8 cellular contexts compared by ENCODE assay signal in the genomic region with DNA sequence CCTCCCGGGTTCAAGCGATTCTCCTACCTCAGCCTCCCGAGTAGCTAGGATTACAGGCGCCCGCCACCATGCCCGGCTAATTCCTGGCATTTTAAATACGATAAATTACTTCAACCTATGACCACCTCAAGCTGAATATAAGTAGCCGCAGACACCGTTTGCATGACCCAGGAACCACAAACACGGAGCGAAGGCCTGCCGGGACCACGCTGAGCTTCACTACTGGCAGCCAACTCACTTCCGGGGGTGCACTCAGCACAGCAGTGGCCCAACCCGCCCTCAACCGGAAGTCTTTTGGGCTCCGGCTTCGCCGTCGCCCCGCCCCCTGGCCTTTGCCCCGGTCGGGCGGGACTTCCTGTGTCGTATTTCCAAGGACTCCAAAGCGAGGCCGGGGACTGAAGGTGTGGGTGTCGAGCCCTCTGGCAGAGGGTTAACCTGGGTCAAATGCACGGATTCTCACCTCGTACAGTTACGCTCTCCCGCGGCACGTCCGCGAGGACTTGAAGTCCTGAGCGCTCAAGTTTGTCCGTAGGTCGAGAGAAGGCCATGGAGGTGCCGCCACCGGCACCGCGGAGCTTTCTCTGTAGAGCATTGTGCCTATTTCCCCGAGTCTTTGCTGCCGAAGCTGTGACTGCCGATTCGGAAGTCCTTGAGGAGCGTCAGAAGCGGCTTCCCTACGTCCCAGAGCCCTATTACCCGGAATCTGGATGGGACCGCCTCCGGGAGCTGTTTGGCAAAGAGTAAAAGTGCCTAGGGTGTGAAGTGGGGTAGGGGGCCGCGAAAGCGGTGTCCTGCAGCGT. TPM values are rescaled to one million over a fixed set of nuclear protein-coding genes. Genes with fewer than 3 reads are reported as not detected.
A peak's percentile ranks its signal among the peaks of the same experiment; 100 is the strongest.
DNase-seq lines count a peak whose midpoint lies in the region; ATAC-seq, FAIRE-seq and TF ChIP-seq lines count a peak whose summit lies in the region.

A gene with protein sequence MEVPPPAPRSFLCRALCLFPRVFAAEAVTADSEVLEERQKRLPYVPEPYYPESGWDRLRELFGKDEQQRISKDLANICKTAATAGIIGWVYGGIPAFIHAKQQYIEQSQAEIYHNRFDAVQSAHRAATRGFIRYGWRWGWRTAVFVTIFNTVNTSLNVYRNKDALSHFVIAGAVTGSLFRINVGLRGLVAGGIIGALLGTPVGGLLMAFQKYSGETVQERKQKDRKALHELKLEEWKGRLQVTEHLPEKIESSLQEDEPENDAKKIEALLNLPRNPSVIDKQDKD (plus strand): TSS at position 360 of the 800 bp plus-strand sequence. CDS start 187 bp downstream, at position 547.

- H3K27me3 ChIP-seq in body of pancreas, result no peaks in the 10 kb centered on the region

- TF ChIP-seq POLR2A in body of pancreas (IDR thresholded peaks at IDR 0.05), result peak; percentile 42 to 86 (median 82)

- 0% methylated on average over 28 to 57 of the region's 57 CpGs for WGBS in body of pancreas, 2 donors

- H3K36me3 ChIP-seq in body of pancreas (replicated peaks in 1 of 2; ENCODE audit: insufficient read depth in 1 of 2, low read depth in 2 of 2), result no peaks in the 10 kb centered on the region

- intact Hi-C loops in body of pancreas (cut with DNase I) (no loop called here), sciatic nerve (cut with DNase I) (no loop called here)

- peak; percentile 73 for FAIRE-seq in TTC549 (lab: Jason Lieb, UNC)

- TF ChIP-seq CTCF in 22Rv1 (IDR thresholded peaks at IDR 0.05) (no peak), body of pancreas (IDR thresholded peaks at IDR 0.05) (no peak)

- DNase-seq in NCI-H2107 treated with DMSO at 0.1 percent for 48 hours (lab: John Stamatoyannopoulos, UW; ENCODE audit: unreplicated experiment) (peak; percentile 96), body of pancreas (peak; percentile 97 to 98 (median 98)), iPS DF 19.7 (ENCODE audit: low read depth, low spot score) (peak; percentile 79), sciatic nerve (ENCODE audit: low spot score) (peak; percentile 97)

- H3K4me1 ChIP-seq in body of pancreas, result peaks cover 23% of the 10 kb centered on the region

- ATAC-seq in GM18520 (IDR thresholded peaks at IDR 0.05; ENCODE audit: unreplicated experiment) (peak; percentile 92), HG03064 (IDR thresholded peaks at IDR 0.05; ENCODE audit: low read depth, unreplicated experiment) (peak; percentile 98), body of pancreas (peak; percentile 99), sciatic nerve (peak; percentile 100)

- peak within 1 kb of the TSS; percentile 34 to 70 for H3K4me3 ChIP-seq in body of pancreas

- no peaks in the 10 kb centered on the region for H3K9me3 ChIP-seq in body of pancreas

- H3K27ac ChIP-seq in 22Rv1 (peak within 1 kb of the TSS; percentile 88), body of pancreas (peak within 1 kb of the TSS; percentile 83 to 95 (median 90))

RNA-seq across cellular contexts. Expression of the gene that starts here (rescaled TPM):
- total RNA-seq in body of pancreas (10 to 100 TPM; 15.6 to 33.0 TPM), sciatic nerve (92.7 TPM)

Comparison
In these comparisons a context has a peak if more than half of its experiments do, and no peak if none do; other contexts are left out.
1. Peak in every context shown above with its lines: DNase-seq, ATAC-seq, H3K4me3 ChIP-seq and H3K27ac ChIP-seq.